Comparison of ENCODE assay signal across 11 cellular contexts in genomic region chrX:53280316-53280702, GRCh38. TPM values are rescaled to one million over a fixed set of nuclear protein-coding genes. Genes with fewer than 3 reads are reported as not detected.
DNase-seq lines count a peak whose midpoint lies in the region; ATAC-seq, FAIRE-seq and TF ChIP-seq lines count a peak whose summit lies in the region.
"Had no signal": no experiment of that assay in that cellular context is flagged by ENCODE, and none has a peak within 500 bp of the region (broad histone marks: within the 10 kb centered on the region; RNA-seq: fewer than 3 reads in every experiment).

No MANE protein-coding gene starts in this region.

- BruUV-seq in MCF 10A (replicated peaks; lab: Mats Ljungman, UMichigan), result no TSS peak

- DNase-seq in AG04449 (ENCODE audit: low read depth, low spot score), result no peak
- no peak for DNase-seq in HFF-Myc (ENCODE audit: extremely low read depth, low read depth)
- DNase-seq in MCF 10A (ENCODE audit: unreplicated experiment), result no peak
- DNase-seq in naive thymus-derived CD4-positive, alpha-beta T cell, result no peak
- no peak for DNase-seq in frontal cortex (ENCODE audit: low spot score in 2 of 2)
- DNase-seq in H54 (ENCODE audit: insufficient read length, low spot score), result no peak
- no peak for DNase-seq in T-helper 9 cell
- DNase-seq in lower leg skin (ENCODE audit: low spot score in 2 of 2), result no peak
- DNase-seq: cerebellar nuclear complex, NCI-H510A had no signal

- ATAC-seq in naive thymus-derived CD4-positive, alpha-beta T cell, result no peak

- TF ChIP-seq POLR2A in H54 (IDR thresholded peaks at IDR 0.05; ENCODE audit: low read depth, low read length) (no peak), lower leg skin (IDR thresholded peaks at IDR 0.05) (no peak)

- no peaks in the 10 kb centered on the region for H3K4me1 ChIP-seq in naive thymus-derived CD4-positive, alpha-beta T cell (ENCODE audit: control insufficient read depth in 2 of 2, insufficient read depth in 2 of 2, low read length in 2 of 2)

- CTCF ChIA-PET in AG04449 (lab: Yijun Ruan, JAX), result interaction anchor here (0.9 kb wide), 2 partner anchors 14 to 33 kb away, joined by 3 read pairs; no protein-coding TSS in a partner anchor
- CTCF ChIA-PET in MCF 10A (lab: Yijun Ruan, JAX), result interaction anchor here (0.7 to 5.6 kb wide), 4 partner anchors 8 to 215 kb away, joined by 3 to 74 read pairs (median 20); no protein-coding TSS in a partner anchor
- CTCF ChIA-PET in naive thymus-derived CD4-positive, alpha-beta T cell (lab: Charles Lee), result no interaction called here

- intact Hi-C loops in MCF 10A (cut with micrococcal nuclease) (loop anchor here (2.0 kb wide), 2 partner anchors 18 to 32 kb away; no protein-coding TSS in a partner anchor), lower leg skin (cut with DNase I; ENCODE audit: low total_unique reads) (no loop called here)
- intact Hi-C loops in naive thymus-derived CD4-positive, alpha-beta T cell (cut with micrococcal nuclease), result no loop called here

- peak overlapping the region; percentile 71 for H3K4me3 Mint-ChIP-seq in MCF 10A (ENCODE audit: unreplicated experiment)
- peak overlapping the region in 8 of 10 donors; percentile 12 to 76 (median 39) for H3K4me3 Mint-ChIP-seq in naive thymus-derived CD4-positive, alpha-beta T cell

- no peaks in the 10 kb centered on the region for H3K9me3 Mint-ChIP-seq in MCF 10A (ENCODE audit: unreplicated experiment)
- peaks cover 0 to 2% (median 0%) of the 10 kb centered on the region in 11 donors for H3K9me3 Mint-ChIP-seq in naive thymus-derived CD4-positive, alpha-beta T cell

- POLR2A ChIA-PET in AG04449 (lab: Yijun Ruan, JAX), result no interaction called here
- POLR2A ChIA-PET in MCF 10A (lab: Yijun Ruan, JAX), result interaction anchor here (0.6 to 2.6 kb wide), 5 partner anchors 9 to 197 kb away, joined by 3 to 22 read pairs (median 3); partner anchors contain the start of gene RIBC1
- POLR2A ChIA-PET in naive thymus-derived CD4-positive, alpha-beta T cell (lab: Charles Lee), result no interaction called here

- no peaks in the 10 kb centered on the region for H3K27me3 ChIP-seq in naive thymus-derived CD4-positive, alpha-beta T cell (ENCODE audit: control insufficient read depth in 2 of 2, insufficient read depth in 2 of 2, low read length in 2 of 2)

- WGBS in lower leg skin, 2 donors, result 63 to 80% methylated on average over 5 of the region's 5 CpGs

- no peak for FAIRE-seq in frontal cortex (lab: Jason Lieb, UNC)
- no peak for FAIRE-seq in H54 (lab: Jason Lieb, UNC)
- FAIRE-seq: G401.6 had no signal

- TF ChIP-seq CTCF in AG04449 (IDR thresholded peaks at IDR 0.05; ENCODE audit: insufficient read depth, low read length, missing control alignments) (no peak), HFF-Myc (IDR thresholded peaks at IDR 0.05; ENCODE audit: low read depth, low read length, missing control alignments) (no peak), MCF 10A (IDR thresholded peaks at IDR 0.05; ENCODE audit: unreplicated experiment) (no peak), lower leg skin (IDR thresholded peaks at IDR 0.05) (no peak)

- H3K36me3 Mint-ChIP-seq in MCF 10A (ENCODE audit: insufficient read depth, unreplicated experiment), result no peaks in the 10 kb centered on the region
- no peaks in the 10 kb centered on the region for H3K36me3 Mint-ChIP-seq in naive thymus-derived CD4-positive, alpha-beta T cell

- H3K27me3 Mint-ChIP-seq in MCF 10A (ENCODE audit: insufficient read depth, unreplicated experiment), result peaks cover 40% of the 10 kb centered on the region
- H3K27me3 Mint-ChIP-seq in naive thymus-derived CD4-positive, alpha-beta T cell, result peaks cover 0 to 6% (median 0%) of the 10 kb centered on the region in 5 donors

- H3K4me3 ChIP-seq in AG04449 (ENCODE audit: low read depth, low read length) (peak overlapping the region; percentile 55), HFF-Myc (replicated peaks; ENCODE audit: low read depth, low read length) (peak overlapping the region; percentile 38), lower leg skin (ENCODE audit: low read depth, poor library complexity, severe bottlenecking) (no peak overlapping the region)
- no peak overlapping the region for H3K4me3 ChIP-seq in naive thymus-derived CD4-positive, alpha-beta T cell (ENCODE audit: low read length)

- H3K4me1 Mint-ChIP-seq in MCF 10A (ENCODE audit: insufficient read depth, unreplicated experiment), result peaks cover 22% of the 10 kb centered on the region
- H3K4me1 Mint-ChIP-seq in naive thymus-derived CD4-positive, alpha-beta T cell, result peaks cover 4 to 20% (median 9%) of the 10 kb centered on the region in 7 donors

- H3K27ac Mint-ChIP-seq in MCF 10A (ENCODE audit: low read depth, unreplicated experiment), result peak overlapping the region; percentile 30
- H3K27ac Mint-ChIP-seq in naive thymus-derived CD4-positive, alpha-beta T cell, result peak overlapping the region in 3 of 9 donors; percentile 51 to 70 (median 69)

- H3K27ac ChIP-seq in naive thymus-derived CD4-positive, alpha-beta T cell (ENCODE audit: low read depth, low read length), result no peak overlapping the region

- no peaks in the 10 kb centered on the region for H3K36me3 ChIP-seq in naive thymus-derived CD4-positive, alpha-beta T cell (ENCODE audit: control insufficient read depth in 2 of 3, insufficient read depth in 3 of 3, low read length in 3 of 3)

- H3K9me3 ChIP-seq in naive thymus-derived CD4-positive, alpha-beta T cell (ENCODE audit: control insufficient read depth in 2 of 3, low read length in 3 of 3), result no peaks in the 10 kb centered on the region

RNA-seq across cellular contexts. Expression of gene IQSEC2, which starts 1.1 kb away (rescaled TPM):
- total RNA-seq in MCF 10A (2022), result 19.8 and 23.0 TPM in 2 replicates
- 1 to 10 TPM in 2 of 5 experiments, under 1 TPM in 3; 0.46 to 9.1 (median 1.00) TPM for total RNA-seq in naive thymus-derived CD4-positive, alpha-beta T cell
- polyA plus RNA-seq in naive thymus-derived CD4-positive, alpha-beta T cell, result under 1 TPM; 0.20 to 0.24 TPM
- total RNA-seq in frontal cortex, result 9.8 TPM
- total RNA-seq in lower leg skin, result 10 to 100 TPM; 16.3 to 24.2 (median 17.5) TPM

RNA-seq across cellular contexts. Expression of gene KDM5C, which starts 55.3 kb away (rescaled TPM):
- total RNA-seq in MCF 10A (2022) (163 and 167 TPM in 2 replicates), frontal cortex (62.4 TPM), lower leg skin (100 to 1,000 TPM in 3 of 4 donors, 10 to 100 TPM in 1; 81.8 to 210 (median 145) TPM)
- total RNA-seq in naive thymus-derived CD4-positive, alpha-beta T cell, result 100 to 1,000 TPM; 104 to 216 (median 132) TPM
- polyA plus RNA-seq in naive thymus-derived CD4-positive, alpha-beta T cell, result 10 to 100 TPM; 24.4 to 36.5 TPM

Comparison
In these comparisons a context has a peak if more than half of its experiments do, and no peak if none do; other contexts are left out.
1. H3K4me3 ChIP-seq: peak in AG04449 (single experiment) and HFF-Myc (single experiment); none in naive thymus-derived CD4-positive, alpha-beta T cell (single experiment) and lower leg skin (single experiment).